Comparison of ENCODE assay signal across 2 cellular contexts in the genomic region with DNA sequence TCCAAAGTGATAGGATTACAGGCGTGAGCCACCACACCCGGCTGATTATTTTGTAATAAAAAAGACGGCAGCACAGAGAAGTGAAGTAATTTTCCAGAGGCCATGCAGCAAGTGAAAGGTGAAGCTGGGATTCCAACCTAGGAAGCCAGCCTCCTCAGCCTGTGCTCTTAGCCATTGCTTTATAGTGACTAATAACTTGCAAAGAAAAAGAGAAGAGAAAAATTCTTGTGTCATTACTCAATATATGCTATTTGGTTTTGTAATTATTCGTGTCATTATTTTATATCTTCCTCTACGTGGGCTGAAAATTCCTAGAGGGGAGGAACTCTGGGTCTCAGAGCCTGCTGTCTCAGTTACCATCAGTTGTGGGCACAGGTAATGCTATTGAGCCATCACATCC.
TF ChIP-seq lines count a peak whose summit lies in the region.

No MANE protein-coding gene starts in this region.

TF ChIP-seq in A549, 52 proteins besides CTCF, POLR2A, EP300 and RAD21:
- TF ChIP-seq, protein P1, sequence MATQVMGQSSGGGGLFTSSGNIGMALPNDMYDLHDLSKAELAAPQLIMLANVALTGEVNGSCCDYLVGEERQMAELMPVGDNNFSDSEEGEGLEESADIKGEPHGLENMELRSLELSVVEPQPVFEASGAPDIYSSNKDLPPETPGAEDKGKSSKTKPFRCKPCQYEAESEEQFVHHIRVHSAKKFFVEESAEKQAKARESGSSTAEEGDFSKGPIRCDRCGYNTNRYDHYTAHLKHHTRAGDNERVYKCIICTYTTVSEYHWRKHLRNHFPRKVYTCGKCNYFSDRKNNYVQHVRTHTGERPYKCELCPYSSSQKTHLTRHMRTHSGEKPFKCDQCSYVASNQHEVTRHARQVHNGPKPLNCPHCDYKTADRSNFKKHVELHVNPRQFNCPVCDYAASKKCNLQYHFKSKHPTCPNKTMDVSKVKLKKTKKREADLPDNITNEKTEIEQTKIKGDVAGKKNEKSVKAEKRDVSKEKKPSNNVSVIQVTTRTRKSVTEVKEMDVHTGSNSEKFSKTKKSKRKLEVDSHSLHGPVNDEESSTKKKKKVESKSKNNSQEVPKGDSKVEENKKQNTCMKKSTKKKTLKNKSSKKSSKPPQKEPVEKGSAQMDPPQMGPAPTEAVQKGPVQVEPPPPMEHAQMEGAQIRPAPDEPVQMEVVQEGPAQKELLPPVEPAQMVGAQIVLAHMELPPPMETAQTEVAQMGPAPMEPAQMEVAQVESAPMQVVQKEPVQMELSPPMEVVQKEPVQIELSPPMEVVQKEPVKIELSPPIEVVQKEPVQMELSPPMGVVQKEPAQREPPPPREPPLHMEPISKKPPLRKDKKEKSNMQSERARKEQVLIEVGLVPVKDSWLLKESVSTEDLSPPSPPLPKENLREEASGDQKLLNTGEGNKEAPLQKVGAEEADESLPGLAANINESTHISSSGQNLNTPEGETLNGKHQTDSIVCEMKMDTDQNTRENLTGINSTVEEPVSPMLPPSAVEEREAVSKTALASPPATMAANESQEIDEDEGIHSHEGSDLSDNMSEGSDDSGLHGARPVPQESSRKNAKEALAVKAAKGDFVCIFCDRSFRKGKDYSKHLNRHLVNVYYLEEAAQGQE (IDR thresholded peaks at IDR 0.05) = no peak
- TF ChIP-seq NPAS2 (CRISPR knock-in tag; IDR thresholded peaks at IDR 0.05; ENCODE audit: borderline replicate concordance) = no peak
- TF ChIP-seq FOSL2 (IDR thresholded peaks at IDR 0.05) = no peak
- peak; percentile 88 for TF ChIP-seq FOSL2 (CRISPR knock-in tag; IDR thresholded peaks at IDR 0.05)
- no peak for TF ChIP-seq RNF2 (IDR thresholded peaks at IDR 0.05; ENCODE audit: borderline replicate concordance, low read depth)
- peak; percentile 42 to 75; a peak in 3 of 4 replicates for TF ChIP-seq CEBPB (IDR thresholded peaks at IDR 0.05)
- TF ChIP-seq ZFP36 (IDR thresholded peaks at IDR 0.05; ENCODE audit: borderline replicate concordance, partially characterized antibody) = peak; percentile 47
- peak; percentile 43; the same call in 1 of the 2 replicates for TF ChIP-seq GATA3 (IDR thresholded peaks at IDR 0.05; ENCODE audit: borderline replicate concordance)
- TF ChIP-seq JUN (IDR thresholded peaks at IDR 0.05) = peak in 1 of 2 experiments; percentile 29; a peak in 1 of 5 replicates
- 0 out of 2 replicates have a peak, but pooled peaks have one; percentile 41 for TF ChIP-seq RARB (CRISPR knock-in tag; IDR thresholded peaks at IDR 0.05)
- TF ChIP-seq, protein P2, sequence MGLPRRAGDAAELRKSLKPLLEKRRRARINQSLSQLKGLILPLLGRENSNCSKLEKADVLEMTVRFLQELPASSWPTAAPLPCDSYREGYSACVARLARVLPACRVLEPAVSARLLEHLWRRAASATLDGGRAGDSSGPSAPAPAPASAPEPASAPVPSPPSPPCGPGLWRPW (IDR thresholded peaks at IDR 0.05) = no peak
- 0 out of 2 replicates have a peak, but pooled peaks have one; percentile 46 for TF ChIP-seq JUNB (IDR thresholded peaks at IDR 0.05)

TF ChIP-seq in SK-N-SH, 30 proteins besides CTCF, POLR2A, EP300 and RAD21 (continued from another document):
- TF ChIP-seq, protein P3, sequence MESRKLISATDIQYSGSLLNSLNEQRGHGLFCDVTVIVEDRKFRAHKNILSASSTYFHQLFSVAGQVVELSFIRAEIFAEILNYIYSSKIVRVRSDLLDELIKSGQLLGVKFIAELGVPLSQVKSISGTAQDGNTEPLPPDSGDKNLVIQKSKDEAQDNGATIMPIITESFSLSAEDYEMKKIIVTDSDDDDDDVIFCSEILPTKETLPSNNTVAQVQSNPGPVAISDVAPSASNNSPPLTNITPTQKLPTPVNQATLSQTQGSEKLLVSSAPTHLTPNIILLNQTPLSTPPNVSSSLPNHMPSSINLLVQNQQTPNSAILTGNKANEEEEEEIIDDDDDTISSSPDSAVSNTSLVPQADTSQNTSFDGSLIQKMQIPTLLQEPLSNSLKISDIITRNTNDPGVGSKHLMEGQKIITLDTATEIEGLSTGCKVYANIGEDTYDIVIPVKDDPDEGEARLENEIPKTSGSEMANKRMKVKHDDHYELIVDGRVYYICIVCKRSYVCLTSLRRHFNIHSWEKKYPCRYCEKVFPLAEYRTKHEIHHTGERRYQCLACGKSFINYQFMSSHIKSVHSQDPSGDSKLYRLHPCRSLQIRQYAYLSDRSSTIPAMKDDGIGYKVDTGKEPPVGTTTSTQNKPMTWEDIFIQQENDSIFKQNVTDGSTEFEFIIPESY (IDR thresholded peaks at IDR 0.05; ENCODE audit: borderline replicate concordance, low read depth) = no peak
- TF ChIP-seq TCF12 (IDR thresholded peaks at IDR 0.05) (no peak), ELF1 (IDR thresholded peaks at IDR 0.05) (no peak), RCOR1 (IDR thresholded peaks at IDR 0.05; ENCODE audit: low read length) (no peak), NFIC (IDR thresholded peaks at IDR 0.05; ENCODE audit: borderline replicate concordance) (no peak), NRF1 (IDR thresholded peaks at IDR 0.05; ENCODE audit: low read depth, low read length) (no peak), FOXM1 (IDR thresholded peaks at IDR 0.05; ENCODE audit: low read depth) (no peak), FOXJ3 (CRISPR knock-in tag; IDR thresholded peaks at IDR 0.05) (no peak), JUND (IDR thresholded peaks at IDR 0.05) (peak; percentile 64)
- TF ChIP-seq, protein P1 (IDR thresholded peaks at IDR 0.05; ENCODE audit: low read depth, low read length) = no peak
- TF ChIP-seq, protein P4, sequence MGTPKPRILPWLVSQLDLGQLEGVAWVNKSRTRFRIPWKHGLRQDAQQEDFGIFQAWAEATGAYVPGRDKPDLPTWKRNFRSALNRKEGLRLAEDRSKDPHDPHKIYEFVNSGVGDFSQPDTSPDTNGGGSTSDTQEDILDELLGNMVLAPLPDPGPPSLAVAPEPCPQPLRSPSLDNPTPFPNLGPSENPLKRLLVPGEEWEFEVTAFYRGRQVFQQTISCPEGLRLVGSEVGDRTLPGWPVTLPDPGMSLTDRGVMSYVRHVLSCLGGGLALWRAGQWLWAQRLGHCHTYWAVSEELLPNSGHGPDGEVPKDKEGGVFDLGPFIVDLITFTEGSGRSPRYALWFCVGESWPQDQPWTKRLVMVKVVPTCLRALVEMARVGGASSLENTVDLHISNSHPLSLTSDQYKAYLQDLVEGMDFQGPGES (IDR thresholded peaks at IDR 0.05; ENCODE audit: low read depth, low read length) = no peak
- TF ChIP-seq, protein P5, sequence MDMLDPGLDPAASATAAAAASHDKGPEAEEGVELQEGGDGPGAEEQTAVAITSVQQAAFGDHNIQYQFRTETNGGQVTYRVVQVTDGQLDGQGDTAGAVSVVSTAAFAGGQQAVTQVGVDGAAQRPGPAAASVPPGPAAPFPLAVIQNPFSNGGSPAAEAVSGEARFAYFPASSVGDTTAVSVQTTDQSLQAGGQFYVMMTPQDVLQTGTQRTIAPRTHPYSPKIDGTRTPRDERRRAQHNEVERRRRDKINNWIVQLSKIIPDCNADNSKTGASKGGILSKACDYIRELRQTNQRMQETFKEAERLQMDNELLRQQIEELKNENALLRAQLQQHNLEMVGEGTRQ (IDR thresholded peaks at IDR 0.05; ENCODE audit: borderline replicate concordance, low read depth, low read length) = no peak
- TF ChIP-seq, protein P6, sequence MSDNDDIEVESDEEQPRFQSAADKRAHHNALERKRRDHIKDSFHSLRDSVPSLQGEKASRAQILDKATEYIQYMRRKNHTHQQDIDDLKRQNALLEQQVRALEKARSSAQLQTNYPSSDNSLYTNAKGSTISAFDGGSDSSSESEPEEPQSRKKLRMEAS (IDR thresholded peaks at IDR 0.05; ENCODE audit: low read depth) = no peak
- TF ChIP-seq, protein P7, sequence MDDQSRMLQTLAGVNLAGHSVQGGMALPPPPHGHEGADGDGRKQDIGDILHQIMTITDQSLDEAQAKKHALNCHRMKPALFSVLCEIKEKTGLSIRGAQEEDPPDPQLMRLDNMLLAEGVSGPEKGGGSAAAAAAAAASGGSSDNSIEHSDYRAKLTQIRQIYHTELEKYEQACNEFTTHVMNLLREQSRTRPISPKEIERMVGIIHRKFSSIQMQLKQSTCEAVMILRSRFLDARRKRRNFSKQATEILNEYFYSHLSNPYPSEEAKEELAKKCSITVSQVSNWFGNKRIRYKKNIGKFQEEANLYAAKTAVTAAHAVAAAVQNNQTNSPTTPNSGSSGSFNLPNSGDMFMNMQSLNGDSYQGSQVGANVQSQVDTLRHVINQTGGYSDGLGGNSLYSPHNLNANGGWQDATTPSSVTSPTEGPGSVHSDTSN (IDR thresholded peaks at IDR 0.05) = peak; percentile 55
- TF ChIP-seq, protein P8, sequence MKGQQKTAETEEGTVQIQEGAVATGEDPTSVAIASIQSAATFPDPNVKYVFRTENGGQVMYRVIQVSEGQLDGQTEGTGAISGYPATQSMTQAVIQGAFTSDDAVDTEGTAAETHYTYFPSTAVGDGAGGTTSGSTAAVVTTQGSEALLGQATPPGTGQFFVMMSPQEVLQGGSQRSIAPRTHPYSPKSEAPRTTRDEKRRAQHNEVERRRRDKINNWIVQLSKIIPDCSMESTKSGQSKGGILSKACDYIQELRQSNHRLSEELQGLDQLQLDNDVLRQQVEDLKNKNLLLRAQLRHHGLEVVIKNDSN (IDR thresholded peaks at IDR 0.05; ENCODE audit: borderline replicate concordance, low read depth) = no peak
